ENCODE assay signal across 22 cellular contexts in genomic region chr9:96523429-96523828, GRCh38.
DNase-seq lines count a peak whose midpoint lies in the region; ATAC-seq and TF ChIP-seq lines count a peak whose summit lies in the region.
"Had no signal": no experiment of that assay in that cellular context is flagged by ENCODE, and none has a peak within 500 bp of the region (broad histone marks: within the 10 kb centered on the region; RNA-seq: fewer than 3 reads in every experiment).

No MANE protein-coding gene starts in this region.

- TF ChIP-seq POLR2A in gastroesophageal sphincter (IDR thresholded peaks at IDR 0.05) = no peak
- TF ChIP-seq POLR2A in upper lobe of left lung (IDR thresholded peaks at IDR 0.05) = no peak

- H3K27me3 ChIP-seq in gastroesophageal sphincter = no peaks in the 10 kb centered on the region
- H3K27me3 ChIP-seq in upper lobe of left lung = no peaks in the 10 kb centered on the region
- H3K27me3 ChIP-seq: gastrocnemius medialis, spleen had no signal

- TF ChIP-seq CTCF in cardiac fibroblast (IDR thresholded peaks at IDR 0.05; ENCODE audit: low read depth, low read length) (no peak), gastroesophageal sphincter (IDR thresholded peaks at IDR 0.05) (no peak), upper lobe of left lung (IDR thresholded peaks at IDR 0.05) (no peak)

- DNase-seq in cardiac fibroblast (ENCODE audit: low read depth in 2 of 2) = peak; percentile 64 to 82
- DNase-seq in mucosa of gallbladder (ENCODE audit: low spot score) = peak; percentile 58
- DNase-seq in upper lobe of left lung = no peak
- DNase-seq in occipital lobe (lab: John Stamatoyannopoulos, UW) = no peak
- DNase-seq: activated CD8-positive, alpha-beta T cell treated with anti-CD3 and anti-CD28 coated beads, Interleukin-2, amount 10 ng/mL, durations not matched to agents 7 days and 5 days; activated naive CD4-positive, alpha-beta T cell treated with Interleukin-2 at 50 U/mL for 16 hours; activated T-cell treated with anti-CD3 and anti-CD28 coated beads, Interleukin-2, amount 50 U/mL, for 1 hour; anterior cingulate cortex; CD4-positive, alpha-beta memory T cell; gastrocnemius medialis; GDM1; mucosa of descending colon; NCI-H2171 treated with DMSO at 0.1 percent for 48 hours; spleen; stimulated activated CD4-positive, alpha-beta T cell treated with anti-CD3 and anti-CD28 coated beads, Interleukin-4, amount 100 ng/mL, for 4 hours; T1000 had no signal

- no peak overlapping the region for H3K4me3 ChIP-seq in cardiac fibroblast (replicated peaks in 1 of 2; ENCODE audit: low read depth in 2 of 2, low read length in 2 of 2)
- H3K4me3 ChIP-seq in gastroesophageal sphincter = no peak overlapping the region
- H3K4me3 ChIP-seq in upper lobe of left lung = no peak overlapping the region
- H3K4me3 ChIP-seq: gastrocnemius medialis, mucosa of descending colon, spleen had no signal

- TF ChIP-seq EP300 in gastroesophageal sphincter (IDR thresholded peaks at IDR 0.05) (no peak), upper lobe of left lung (IDR thresholded peaks at IDR 0.05) (no peak)

- H3K27ac ChIP-seq in gastroesophageal sphincter (peak overlapping the region in 1 of 4 donors; percentile 50), upper lobe of left lung (peak overlapping the region in 1 of 4 donors; percentile 4)
- H3K27ac ChIP-seq: KMS-11, RWPE1, spleen had no signal

- H3K9me3 ChIP-seq in gastroesophageal sphincter (no peaks in the 10 kb centered on the region), upper lobe of left lung (no peaks in the 10 kb centered on the region)
- H3K9me3 ChIP-seq: gastrocnemius medialis, mucosa of descending colon, spleen had no signal

- WGBS in gastroesophageal sphincter (ENCODE audit: low coverage in 1 of 2), 2 donors = 87% methylated on average over 6 of the region's 6 CpGs; no CpG with 5 or more reads in 1 of the 2 donors
- 82 to 91% methylated on average over 5 to 6 of the region's 6 CpGs for WGBS in upper lobe of left lung, 2 donors

- ATAC-seq in gastroesophageal sphincter (peak; percentile 79), upper lobe of left lung (ENCODE audit: low FRiP score in 2 of 2) (peak; percentile 53 to 79), GM18868 (IDR thresholded peaks at IDR 0.05; ENCODE audit: unreplicated experiment) (no peak), GM18858 (IDR thresholded peaks at IDR 0.05; ENCODE audit: unreplicated experiment) (no peak)
- ATAC-seq: activated CD4-positive, CD25-positive, alpha-beta regulatory T cell treated with anti-CD3 and anti-CD28 coated beads, Interleukin-2, amount 50 U/mL, for 24 hours; activated CD8-positive, alpha-beta T cell treated with anti-CD3 and anti-CD28 coated beads, Interleukin-2, amount 10 ng/mL, durations not matched to agents 7 days and 5 days; gastrocnemius medialis; mucosa of descending colon had no signal

- peaks cover 0 to 65% of the 10 kb centered on the region in 2 donors for H3K36me3 ChIP-seq in gastroesophageal sphincter
- H3K36me3 ChIP-seq in upper lobe of left lung = peaks cover 0 to 4% (median 0%) of the 10 kb centered on the region in 4 donors
- H3K36me3 ChIP-seq: gastrocnemius medialis had no signal

- H3K4me1 ChIP-seq in gastroesophageal sphincter = no peaks in the 10 kb centered on the region
- no peaks in the 10 kb centered on the region for H3K4me1 ChIP-seq in upper lobe of left lung
- H3K4me1 ChIP-seq: gastrocnemius medialis, spleen had no signal

Comparison
In these comparisons a context has a peak if more than half of its experiments do, and no peak if none do; other contexts are left out.
1. DNase-seq: peak in cardiac fibroblast (2 of 2) and mucosa of gallbladder (single experiment); none in upper lobe of left lung (0 of 2) and occipital lobe (single experiment).
2. ATAC-seq: peak in gastroesophageal sphincter (single experiment) and upper lobe of left lung (2 of 2); none in GM18868 (single experiment) and GM18858 (single experiment).